ENCODE assay signal across 1 cellular context in genomic region chr1:234610582-234611152, GRCh38.
TF ChIP-seq lines count a peak whose summit lies in the region.

No MANE protein-coding gene starts in this region.

TF ChIP-seq in HepG2, 621 proteins besides CTCF, POLR2A, EP300 and RAD21 (continued from another document and continues in another):
- TF ChIP-seq ZNF430 (CRISPR knock-in tag; IDR thresholded peaks at IDR 0.05) (peak; percentile 43; the same call in 1 of the 2 replicates), KDM4B (CRISPR knock-in tag; IDR thresholded peaks at IDR 0.05) (no peak; the same call in 1 of the 2 replicates), ARHGAP35 (CRISPR knock-in tag; IDR thresholded peaks at IDR 0.05; ENCODE audit: borderline replicate concordance) (0 out of 2 replicates have a peak, but pooled peaks have one; percentile 18), AHDC1 (CRISPR knock-in tag; IDR thresholded peaks at IDR 0.05; ENCODE audit: borderline replicate concordance) (0 out of 2 replicates have a peak, but pooled peaks have one; percentile 43), ZNF816 (CRISPR knock-in tag; IDR thresholded peaks at IDR 0.05; ENCODE audit: borderline replicate concordance) (no peak), YEATS4 (CRISPR knock-in tag; IDR thresholded peaks at IDR 0.05; ENCODE audit: borderline replicate concordance) (peak; percentile 88), ZNF724P (CRISPR knock-in tag; IDR thresholded peaks at IDR 0.05; ENCODE audit: borderline replicate concordance) (peak; percentile 90; the same call in 1 of the 2 replicates), YY1 (IDR thresholded peaks at IDR 0.05; ENCODE audit: insufficient read depth, insufficient replicate concordance, low read depth, low read length) (peak; percentile 73), ZFP1 (CRISPR knock-in tag; IDR thresholded peaks at IDR 0.05) (no peak), FOXK2 (IDR thresholded peaks at IDR 0.05) (no peak), FOXP1 (IDR thresholded peaks at IDR 0.05) (no peak), FOXP1 (CRISPR knock-in tag; IDR thresholded peaks at IDR 0.05) (peak; percentile 5; the same call in 1 of the 2 replicates), AGO1 (IDR thresholded peaks at IDR 0.05; ENCODE audit: low read depth, low read length, poor library complexity, severe bottlenecking) (peak; percentile 29), MIXL1 (CRISPR knock-in tag; IDR thresholded peaks at IDR 0.05) (no peak), CHCHD3 (CRISPR knock-in tag; IDR thresholded peaks at IDR 0.05) (no peak), ZBTB10 (CRISPR knock-in tag; IDR thresholded peaks at IDR 0.05; ENCODE audit: borderline replicate concordance) (0 out of 2 replicates have a peak, but pooled peaks have one; percentile 39), ZNF558 (CRISPR knock-in tag; IDR thresholded peaks at IDR 0.05; ENCODE audit: borderline replicate concordance) (peak; percentile 92; the same call in 1 of the 2 replicates), ZBTB38 (CRISPR knock-in tag; IDR thresholded peaks at IDR 0.05) (peak; percentile 70), KDM5B (CRISPR knock-in tag; IDR thresholded peaks at IDR 0.05; ENCODE audit: borderline replicate concordance) (peak; percentile 80), EED (CRISPR knock-in tag; IDR thresholded peaks at IDR 0.05) (peak; percentile 80; the same call in 1 of the 2 replicates), PHF20 (CRISPR knock-in tag; IDR thresholded peaks at IDR 0.05) (peak; percentile 62), ETV6 (CRISPR knock-in tag; conservative IDR thresholded peaks at IDR 0.05) (no peak; the same call in 1 of the 2 replicates), POGZ (CRISPR knock-in tag; IDR thresholded peaks at IDR 0.05) (peak; percentile 59), ISX (CRISPR knock-in tag; conservative IDR thresholded peaks at IDR 0.05) (no peak), ZSCAN30 (CRISPR knock-in tag; IDR thresholded peaks at IDR 0.05) (peak; percentile 70; the same call in 1 of the 2 replicates), ZNF547 (CRISPR knock-in tag; IDR thresholded peaks at IDR 0.05) (peak; percentile 65; the same call in 1 of the 2 replicates), HMGXB4 (CRISPR knock-in tag; IDR thresholded peaks at IDR 0.05; ENCODE audit: borderline replicate concordance in 1 of 2, low read depth in 1 of 2) (no peak; a peak in 1 of 4 replicates), UBTF (CRISPR knock-in tag; IDR thresholded peaks at IDR 0.05) (peak; percentile 67), SOX13 (IDR thresholded peaks at IDR 0.05) (no peak), SOX13 (CRISPR knock-in tag; conservative IDR thresholded peaks at IDR 0.05 in 1 of 2, IDR thresholded peaks at IDR 0.05 in 1 of 2) (no peak), BHLHE40 (IDR thresholded peaks at IDR 0.05; ENCODE audit: low read length) (peak; percentile 22; the same call in 1 of the 2 replicates), ZNF598 (CRISPR knock-in tag; IDR thresholded peaks at IDR 0.05; ENCODE audit: borderline replicate concordance) (no peak), NFAT5 (CRISPR knock-in tag; IDR thresholded peaks at IDR 0.05) (peak; percentile 83), RERE (CRISPR knock-in tag; IDR thresholded peaks at IDR 0.05; ENCODE audit: low read depth) (0 out of 2 replicates have a peak, but pooled peaks have one; percentile 11), REL (CRISPR knock-in tag; conservative IDR thresholded peaks at IDR 0.05) (peak; percentile 86), SALL2 (CRISPR knock-in tag; IDR thresholded peaks at IDR 0.05) (peak; percentile 94)
